Comparison of ENCODE assay signal across 15 cellular contexts in the genomic region with DNA sequence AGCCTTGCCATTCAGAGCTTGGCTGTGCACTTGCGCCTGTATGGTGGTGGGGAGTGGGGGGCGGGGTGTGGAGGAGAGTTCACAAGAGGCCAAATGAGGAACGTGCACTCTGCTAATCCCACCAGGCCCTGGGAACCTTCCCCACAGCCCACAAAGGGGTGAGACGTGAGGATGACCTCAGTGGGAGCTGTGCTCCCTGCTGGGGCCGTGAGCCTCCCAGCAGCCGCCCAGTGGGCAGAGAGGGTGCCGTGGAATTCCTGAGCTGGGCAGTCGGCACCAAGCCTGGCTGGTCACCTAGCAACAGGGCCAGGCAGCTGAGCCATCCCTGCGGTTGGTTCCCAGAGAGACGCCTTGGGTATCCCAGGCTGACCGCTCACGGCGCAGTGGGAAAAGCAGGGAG. TPM values are rescaled to one million over a fixed set of nuclear protein-coding genes. Genes with fewer than 3 reads are reported as not detected.
DNase-seq lines count a peak whose midpoint lies in the region; ATAC-seq and TF ChIP-seq lines count a peak whose summit lies in the region.
"Had no signal": no experiment of that assay in that cellular context is flagged by ENCODE, and none has a peak within 500 bp of the region (broad histone marks: within the 10 kb centered on the region; RNA-seq: fewer than 3 reads in every experiment).

No MANE protein-coding gene starts in this region.

- peak; percentile 25 for DNase-seq in AG08395 (ENCODE audit: low spot score)
- peak; percentile 92 for DNase-seq in MG63
- peak; percentile 49 for DNase-seq in globus pallidus (ENCODE audit: low spot score)
- DNase-seq in neural progenitor cell (ENCODE audit: low spot score): peak; percentile 71
- DNase-seq in 8988T: no peak
- no peak for DNase-seq in LoVo (ENCODE audit: low spot score)
- DNase-seq in mucosa of descending colon: no peak
- DNase-seq: activated CD4-positive, alpha-beta T cell treated with anti-CD3 and anti-CD28 coated beads, Interleukin-2, amount 10 ng/mL, durations not matched to agents 7 days and 5 days; foreskin melanocyte; kidney; NCI-H187; NCI-H82; T-helper 9 cell; thyroid gland had no signal

- H2AFZ ChIP-seq in neural progenitor cell (replicated peaks): no peak overlapping the region

- peaks cover 77% of the 10 kb centered on the region for H3K79me2 ChIP-seq in neural progenitor cell (ENCODE audit: low read depth)

- H4K20me1 ChIP-seq in neural progenitor cell (ENCODE audit: low read depth): peaks cover 77% of the 10 kb centered on the region

- ATAC-seq in GM19035 (IDR thresholded peaks at IDR 0.05; ENCODE audit: unreplicated experiment): no peak
- no peak for ATAC-seq in mucosa of descending colon

- no peak overlapping the region for H3K9ac ChIP-seq in neural progenitor cell

- H3K36me3 ChIP-seq in MG63 (no peaks in the 10 kb centered on the region), neural progenitor cell (no peaks in the 10 kb centered on the region), mucosa of descending colon (ENCODE audit: low read depth) (no peaks in the 10 kb centered on the region)
- H3K36me3 ChIP-seq: thyroid gland had no signal

- H3K27me3 ChIP-seq in MG63: no peaks in the 10 kb centered on the region
- no peaks in the 10 kb centered on the region for H3K27me3 ChIP-seq in neural progenitor cell
- H3K27me3 ChIP-seq: thyroid gland had no signal

- TF ChIP-seq CTCF in neural progenitor cell (IDR thresholded peaks at IDR 0.05) (no peak), mucosa of descending colon (IDR thresholded peaks at IDR 0.05) (no peak)

- H3K4me3 ChIP-seq in MG63: no peak overlapping the region
- H3K4me3 ChIP-seq in neural progenitor cell: no peak overlapping the region
- no peak overlapping the region for H3K4me3 ChIP-seq in mucosa of descending colon
- H3K4me3 ChIP-seq: thyroid gland had no signal

- H3F3A ChIP-seq in neural progenitor cell (ENCODE audit: low read depth): peaks cover 38% of the 10 kb centered on the region

- H3K27ac Mint-ChIP-seq in neural progenitor cell: peak overlapping the region; percentile 97
- H3K27ac Mint-ChIP-seq: activated CD4-positive, alpha-beta T cell treated with anti-CD3 and anti-CD28 coated beads, Interleukin-2, amount 10 ng/mL, durations not matched to agents 7 days and 5 days had no signal

- H3K27me3 Mint-ChIP-seq in neural progenitor cell (ENCODE audit: insufficient read depth, low read depth): peaks cover 8% of the 10 kb centered on the region
- H3K27me3 Mint-ChIP-seq: activated CD4-positive, alpha-beta T cell treated with anti-CD3 and anti-CD28 coated beads, Interleukin-2, amount 10 ng/mL, durations not matched to agents 7 days and 5 days had no signal

- H3K4me1 ChIP-seq in neural progenitor cell: peaks cover 72% of the 10 kb centered on the region
- no peaks in the 10 kb centered on the region for H3K4me1 ChIP-seq in mucosa of descending colon (ENCODE audit: low read depth)

- H3K9me3 ChIP-seq in MG63 (no peaks in the 10 kb centered on the region), neural progenitor cell (ENCODE audit: low read depth) (no peaks in the 10 kb centered on the region), mucosa of descending colon (no peaks in the 10 kb centered on the region)
- H3K9me3 ChIP-seq: thyroid gland had no signal

- H3K27ac ChIP-seq in neural progenitor cell: peak overlapping the region; percentile 87
- H3K27ac ChIP-seq: thyroid gland had no signal

- peak overlapping the region; percentile 66 for H3K4me3 Mint-ChIP-seq in neural progenitor cell
- H3K4me3 Mint-ChIP-seq: activated CD4-positive, alpha-beta T cell treated with anti-CD3 and anti-CD28 coated beads, Interleukin-2, amount 10 ng/mL, durations not matched to agents 7 days and 5 days had no signal

- H3K4me2 ChIP-seq in neural progenitor cell: peak overlapping the region; percentile 48

- intact Hi-C loops in mucosa of descending colon (cut with DNase I, micrococcal nuclease): no loop called here

- H3K4me1 Mint-ChIP-seq in neural progenitor cell: peaks cover 82% of the 10 kb centered on the region
- H3K4me1 Mint-ChIP-seq: activated CD4-positive, alpha-beta T cell treated with anti-CD3 and anti-CD28 coated beads, Interleukin-2, amount 10 ng/mL, durations not matched to agents 7 days and 5 days had no signal

- no peaks in the 10 kb centered on the region for H3K36me3 Mint-ChIP-seq in neural progenitor cell

- no peaks in the 10 kb centered on the region for H3K9me3 Mint-ChIP-seq in neural progenitor cell
- H3K9me3 Mint-ChIP-seq: activated CD4-positive, alpha-beta T cell treated with anti-CD3 and anti-CD28 coated beads, Interleukin-2, amount 10 ng/mL, durations not matched to agents 7 days and 5 days had no signal

RNA-seq across cellular contexts. Expression of a gene that starts 53.7 kb away (rescaled TPM):
- 2.9 and 7.9 TPM in 2 replicates for total RNA-seq in MG63 (2014; rRNA removed; shearing (Covaris generic); ENCODE audit: low replicate concordance)
- total RNA-seq in neural progenitor cell (ENCODE audit: low replicate concordance) (18.1 and 19.0 TPM in 2 replicates), mucosa of descending colon (10 to 100 TPM; 47.4 to 68.4 (median 64.5) TPM)

RNA-seq across cellular contexts. Expression of a gene that starts 54.2 kb away (rescaled TPM):
- 37.8 and 48.0 TPM in 2 replicates for total RNA-seq in MG63 (2014; rRNA removed; shearing (Covaris generic); ENCODE audit: low replicate concordance)
- total RNA-seq in neural progenitor cell (ENCODE audit: low replicate concordance): 54.7 and 68.0 TPM in 2 replicates
- total RNA-seq in mucosa of descending colon: 100 to 1,000 TPM in 1 of 3 donors, 10 to 100 TPM in 2; 61.6 to 119 (median 61.6) TPM

Comparison
In these comparisons a context has a peak if more than half of its experiments do, and no peak if none do; other contexts are left out.
1. DNase-seq: peak in AG08395 (single experiment), MG63 (single experiment), globus pallidus (single experiment) and neural progenitor cell (single experiment); none in 8988T (single experiment), LoVo (single experiment) and mucosa of descending colon (0 of 3).